ENCODE assay signal across 33 cellular contexts in the genomic region with DNA sequence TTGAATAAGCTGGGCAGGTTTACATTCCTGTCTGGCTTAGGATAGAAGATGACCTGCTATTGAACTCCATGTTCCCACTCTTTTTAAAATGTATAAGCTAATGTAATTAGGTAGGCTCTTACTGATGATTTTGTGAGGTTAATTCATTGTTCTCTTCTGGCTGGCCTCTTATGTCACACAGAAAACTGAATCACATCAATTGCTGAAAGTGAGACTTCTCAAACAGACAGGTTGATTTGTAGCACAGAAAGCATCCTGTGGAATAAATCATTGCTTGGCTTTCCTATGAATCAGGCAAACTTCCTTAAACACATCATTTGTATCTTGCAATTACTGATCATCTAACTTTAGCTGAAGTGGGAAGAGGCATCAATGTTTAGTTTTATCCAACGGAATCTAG. TPM values are rescaled to one million over a fixed set of nuclear protein-coding genes. Genes with fewer than 3 reads are reported as not detected.
"Had no signal": no experiment of that assay in that cellular context is flagged by ENCODE, and none has a peak within 500 bp of the region (broad histone marks: within the 10 kb centered on the region; RNA-seq: fewer than 3 reads in every experiment).

No MANE protein-coding gene starts in this region.

- H3K27me3 Mint-ChIP-seq: activated B cell treated with CpG ODN at 0.5 μM for 24 hours; activated CD8-positive, alpha-beta T cell treated with anti-CD3 and anti-CD28 coated beads for 36 hours; activated naive CD8-positive, alpha-beta T cell; activated T-helper 17 cell treated with anti-CD3 and anti-CD28 coated beads, Interleukin-2, amount 50 U/mL, for 72 hours; effector memory CD8-positive, alpha-beta T cell; T-helper 17 cell had no signal

- H3K4me1 Mint-ChIP-seq: activated B cell treated with CpG ODN at 0.5 μM for 24 hours; activated T-helper 17 cell treated with anti-CD3 and anti-CD28 coated beads, Interleukin-2, amount 50 U/mL, for 72 hours; T-helper 17 cell had no signal

- H3K4me3 Mint-ChIP-seq: activated B cell treated with CpG ODN at 0.5 μM for 24 hours; activated CD8-positive, alpha-beta T cell treated with anti-CD3 and anti-CD28 coated beads for 36 hours; activated naive CD8-positive, alpha-beta T cell; activated T-cell treated with anti-CD3 and anti-CD28 coated beads, Interleukin-2, amount 50 U/mL, for 4 hours; activated T-helper 17 cell treated with anti-CD3 and anti-CD28 coated beads, Interleukin-2, amount 50 U/mL, for 72 hours; effector memory CD8-positive, alpha-beta T cell; T-helper 17 cell; T-helper 2 cell treated with Interferon-gamma antibody and Interleukin-4, amounts not matched to agents 5 μg/mL and 100 μg/mL, for 36 hours had no signal

- H3K9me3 Mint-ChIP-seq: activated CD8-positive, alpha-beta T cell treated with anti-CD3 and anti-CD28 coated beads for 36 hours had no signal

- H3K27ac ChIP-seq: adrenal gland, body of pancreas, esophagus muscularis mucosa, gastroesophageal sphincter, heart right ventricle, WERI-Rb-1 had no signal

- H3K27me3 ChIP-seq: adrenal gland, body of pancreas, esophagus muscularis mucosa, gastroesophageal sphincter, heart right ventricle had no signal

- H3K36me3 ChIP-seq: adrenal gland, WERI-Rb-1 had no signal

- H3K4me1 ChIP-seq: adrenal gland, body of pancreas, esophagus muscularis mucosa, gastroesophageal sphincter, heart right ventricle had no signal

- H3K9me3 ChIP-seq: adrenal gland, body of pancreas, esophagus muscularis mucosa, gastroesophageal sphincter had no signal

- H3K4me3 ChIP-seq: adrenal gland, body of pancreas, esophagus muscularis mucosa, gastroesophageal sphincter, heart right ventricle had no signal

- DNase-seq: activated B cell treated with CpG ODN at 0.5 μM for 24 hours; activated CD4-positive, alpha-beta T cell treated with anti-CD3 and anti-CD28 coated beads for 48 hours; activated CD4-positive, alpha-beta T cell treated with anti-CD3 and anti-CD28 coated beads, Interleukin-2, amount 50 U/mL, for 1 hour; activated CD4-positive, alpha-beta T cell treated with anti-CD3 and anti-CD28 coated beads, Interleukin-2, amount 50 U/mL, for 48 hours; activated CD8-positive, alpha-beta memory T cell treated with anti-CD3 and anti-CD28 coated beads for 24 hours; activated CD8-positive, alpha-beta T cell treated with anti-CD3 and anti-CD28 coated beads for 36 hours; activated effector memory CD4-positive, alpha-beta T cell treated with Interleukin-2 at 50 U/mL for 16 hours; activated gamma-delta T cell treated with Interleukin-2 at 50 U/mL for 16 hours; activated naive CD4-positive, alpha-beta T cell treated with anti-CD3 and anti-CD28 coated beads, Interleukin-2, amount 50 U/mL, for 16 hours; activated naive CD4-positive, alpha-beta T cell treated with Interleukin-2 at 50 U/mL for 16 hours; activated T-cell treated with anti-CD3 and anti-CD28 coated beads, Interleukin-2, amount 50 U/mL, for 4 hours; adrenal gland; amygdala; aorta; body of pancreas; caudate nucleus; cortex of kidney; dermis blood vessel endothelial cell; effector CD4-positive, alpha-beta T cell; effector memory CD8-positive, alpha-beta T cell; erythroblast; foreskin melanocyte; heart right ventricle; T-helper 17 cell; T1000; WERI-Rb-1 had no signal

- H3K27ac Mint-ChIP-seq: activated B cell treated with CpG ODN at 0.5 μM for 24 hours; activated CD8-positive, alpha-beta T cell treated with anti-CD3 and anti-CD28 coated beads for 36 hours; activated naive CD8-positive, alpha-beta T cell; activated T-helper 17 cell treated with anti-CD3 and anti-CD28 coated beads, Interleukin-2, amount 50 U/mL, for 72 hours; effector memory CD8-positive, alpha-beta T cell; T-helper 17 cell; T-helper 2 cell treated with Interferon-gamma antibody and Interleukin-4, amounts not matched to agents 5 μg/mL and 100 μg/mL, for 36 hours had no signal

- H3K36me3 Mint-ChIP-seq: activated naive CD8-positive, alpha-beta T cell had no signal

- FAIRE-seq: colon had no signal

- ATAC-seq: activated CD4-positive, CD25-positive, alpha-beta regulatory T cell treated with anti-CD3 and anti-CD28 coated beads, Interleukin-2, amount 50 U/mL, for 24 hours; activated CD8-positive, alpha-beta T cell treated with anti-CD3 and anti-CD28 coated beads for 36 hours; activated T-cell treated with anti-CD3 and anti-CD28 coated beads, Interleukin-2, amount 50 U/mL, for 4 hours; activated T-helper 17 cell treated with anti-CD3 and anti-CD28 coated beads, Interleukin-2, amount 50 U/mL, for 72 hours; body of pancreas; effector memory CD8-positive, alpha-beta T cell; gastroesophageal sphincter; heart right ventricle; T-helper 17 cell had no signal

RNA-seq across cellular contexts. Expression of a gene that starts 24.1 kb away (rescaled TPM):
- total RNA-seq: activated B cell treated with CpG ODN at 0.5 μM for 24 hours; activated CD8-positive, alpha-beta T cell treated with anti-CD3 and anti-CD28 coated beads for 36 hours; activated T-helper 17 cell treated with anti-CD3 and anti-CD28 coated beads, Interleukin-2, amount 50 U/mL, for 72 hours had no signal
